ENCODE assay signal across 9 cellular contexts in genomic region chr3:129305592-129306091, GRCh38. TPM values are rescaled to one million over a fixed set of nuclear protein-coding genes. Genes with fewer than 3 reads are reported as not detected.
DNase-seq lines count a peak whose midpoint lies in the region; ATAC-seq, FAIRE-seq and TF ChIP-seq lines count a peak whose summit lies in the region.
"Had no signal": no experiment of that assay in that cellular context is flagged by ENCODE, and none has a peak within 500 bp of the region (broad histone marks: within the 10 kb centered on the region; RNA-seq: fewer than 3 reads in every experiment).

No MANE protein-coding gene starts in this region.

- H3K36me3 Mint-ChIP-seq in T-helper 1 cell treated with Interleukin-12 subunit alpha and Interleukin-12 subunit beta and Interleukin-4 antibody, amounts not matched to agents 30 μg/mL and 1 μg/mL, for 36 hours (ENCODE audit: low read depth): peaks cover 27% of the 10 kb centered on the region

- H3K4me3 Mint-ChIP-seq in T-helper 1 cell treated with Interleukin-12 subunit alpha and Interleukin-12 subunit beta and Interleukin-4 antibody, amounts not matched to agents 30 μg/mL and 1 μg/mL, for 36 hours: peak overlapping the region; percentile 35

- ATAC-seq in left colon: peak; percentile 37

- no peaks in the 10 kb centered on the region for H3K27me3 Mint-ChIP-seq in T-helper 1 cell treated with Interleukin-12 subunit alpha and Interleukin-12 subunit beta and Interleukin-4 antibody, amounts not matched to agents 30 μg/mL and 1 μg/mL, for 36 hours (ENCODE audit: low read depth)

- H3K27ac ChIP-seq in coronary artery: peak overlapping the region; percentile 63 to 83

- H3K4me1 Mint-ChIP-seq in T-helper 1 cell treated with Interleukin-12 subunit alpha and Interleukin-12 subunit beta and Interleukin-4 antibody, amounts not matched to agents 30 μg/mL and 1 μg/mL, for 36 hours (ENCODE audit: low read depth): peaks cover 26% of the 10 kb centered on the region

- no peak for TF ChIP-seq CTCF in coronary artery (IDR thresholded peaks at IDR 0.05)

- peak overlapping the region; percentile 54 for H3K4me3 ChIP-seq in coronary artery

- DNase-seq in T-helper 1 cell (no peak), NCI-H226 (peak; percentile 99), coronary artery (ENCODE audit: low spot score) (peak; percentile 95), left colon (peak; percentile 52 to 76), H4 (ENCODE audit: low spot score) (no peak), urothelium cell line (ENCODE audit: low spot score) (no peak)
- DNase-seq in stimulated activated CD4-positive, alpha-beta T cell treated with anti-CD3 and anti-CD28 coated beads, Interleukin-2, amount 100 ng/mL, for 4 hours (ENCODE audit: low read depth): peak; percentile 29

- FAIRE-seq in urothelium cell line (lab: Jason Lieb, UNC): no peak
- FAIRE-seq: A204.1 had no signal

- no peak overlapping the region for H3K27ac Mint-ChIP-seq in T-helper 1 cell treated with Interleukin-12 subunit alpha and Interleukin-12 subunit beta and Interleukin-4 antibody, amounts not matched to agents 30 μg/mL and 1 μg/mL, for 36 hours

- H3K9me3 Mint-ChIP-seq in T-helper 1 cell treated with Interleukin-12 subunit alpha and Interleukin-12 subunit beta and Interleukin-4 antibody, amounts not matched to agents 30 μg/mL and 1 μg/mL, for 36 hours: no peaks in the 10 kb centered on the region

- intact Hi-C loops in left colon (cut with DNase I, micrococcal nuclease): no loop called here

RNA-seq across cellular contexts. Expression of gene HMCES, which starts 27.0 kb away (rescaled TPM):
- total RNA-seq in left colon: 10 to 100 TPM; 42.3 to 44.2 TPM
- total RNA-seq in H4 (2014; rRNA removed; shearing (Covaris generic)): 39.3 and 58.0 TPM in 2 replicates

RNA-seq across cellular contexts. Expression of gene COPG1, which starts 56.2 kb away (rescaled TPM):
- total RNA-seq in left colon: 100 to 1,000 TPM; 240 to 307 TPM
- total RNA-seq in H4 (2014; rRNA removed; shearing (Covaris generic)): 181 and 213 TPM in 2 replicates

Comparison
In these comparisons a context has a peak if more than half of its experiments do, and no peak if none do; other contexts are left out.
1. DNase-seq: peak in NCI-H226 (single experiment), coronary artery (single experiment), left colon (2 of 2) and stimulated activated CD4-positive, alpha-beta T cell treated with anti-CD3 and anti-CD28 coated beads, Interleukin-2, amount 100 ng/mL, for 4 hours (single experiment); none in T-helper 1 cell (0 of 5), H4 (single experiment) and urothelium cell line (single experiment).